In the genomic region with DNA sequence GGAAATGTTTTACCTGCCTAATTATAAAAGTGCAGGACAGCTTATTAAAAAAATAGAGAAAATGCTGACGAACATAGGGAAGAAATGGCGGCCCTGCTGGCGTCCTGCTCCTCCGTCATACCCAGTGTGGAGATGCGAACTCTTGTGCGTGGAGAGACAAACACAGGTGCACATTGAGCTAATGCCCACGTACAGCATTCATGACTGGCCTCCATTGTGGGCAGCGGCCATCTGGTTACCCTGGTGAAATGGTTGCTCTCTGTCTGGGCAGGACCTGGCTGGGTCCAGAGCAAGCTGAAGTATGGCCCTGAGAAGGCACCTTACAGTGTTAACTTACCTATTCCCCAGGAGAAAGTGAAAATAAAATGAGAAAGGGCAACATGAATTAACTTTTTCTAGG, we compare ENCODE assay signal across 38 cellular contexts. TPM values are rescaled to one million over a fixed set of nuclear protein-coding genes. Genes with fewer than 3 reads are reported as not detected.
"Had no signal": no experiment of that assay in that cellular context is flagged by ENCODE, and none has a peak within 500 bp of the region (broad histone marks: within the 10 kb centered on the region; RNA-seq: fewer than 3 reads in every experiment).

No MANE protein-coding gene starts in this region.

- H3K36me3 ChIP-seq: ascending aorta, brain microvascular endothelial cell, breast epithelium had no signal

- DNase-seq: activated B cell treated with CpG ODN at 0.5 μM for 24 hours; activated CD4-positive, alpha-beta memory T cell treated with anti-CD3 and anti-CD28 coated beads for 36 hours; activated CD4-positive, alpha-beta T cell treated with anti-CD3 and anti-CD28 coated beads for 4 hours; activated CD4-positive, alpha-beta T cell treated with anti-CD3 and anti-CD28 coated beads, Interleukin-2, amount 10 ng/mL, durations not matched to agents 24 days and 14 days; activated CD4-positive, alpha-beta T cell treated with anti-CD3 and anti-CD28 coated beads, Interleukin-2, amount 50 U/mL, for 1 hour; activated CD4-positive, alpha-beta T cell treated with anti-CD3 and anti-CD28 coated beads, Interleukin-2, amount 50 U/mL, for 4 hours; activated CD4-positive, CD25-positive, alpha-beta regulatory T cell treated with anti-CD3 and anti-CD28 coated beads, Interleukin-2, amount 50 U/mL, for 72 hours; activated CD8-positive, alpha-beta memory T cell treated with anti-CD3 and anti-CD28 coated beads, Interleukin-2, amount 50 U/mL, for 4 hours; activated CD8-positive, alpha-beta T cell treated with anti-CD3 and anti-CD28 coated beads for 36 hours; activated effector memory CD4-positive, alpha-beta T cell treated with Interleukin-2 at 50 U/mL for 16 hours; activated gamma-delta T cell; activated naive CD4-positive, alpha-beta T cell treated with anti-CD3 and anti-CD28 coated beads, Interleukin-2, amount 10 ng/mL, durations not matched to agents 7 days and 5 days; activated naive CD4-positive, alpha-beta T cell treated with Interleukin-2 at 50 U/mL for 16 hours; activated naive CD8-positive, alpha-beta T cell treated with anti-CD3 and anti-CD28 coated beads, Interleukin-2, amount 10 ng/mL, durations not matched to agents 7 days and 5 days; activated naive CD8-positive, alpha-beta T cell treated with anti-CD3 and anti-CD28 coated beads, Interleukin-2, amount 50 U/mL, for 24 hours; activated T-cell treated with anti-CD3 and anti-CD28 coated beads for 4 hours; activated T-cell treated with anti-CD3 and anti-CD28 coated beads, Interleukin-2, amount 50 U/mL, for 1 hour; activated T-cell treated with anti-CD3 and anti-CD28 coated beads, Interleukin-2, amount 50 U/mL, for 48 hours; amygdala; anterior cingulate cortex; brain microvascular endothelial cell; central memory CD4-positive, alpha-beta T cell; T-helper 1 cell; T-helper 2 cell; T-helper 9 cell had no signal

- H3K27me3 ChIP-seq: ascending aorta, brain microvascular endothelial cell had no signal

- H3K9me3 ChIP-seq: ascending aorta, breast epithelium had no signal

- H3K36me3 Mint-ChIP-seq: activated CD4-positive, alpha-beta memory T cell treated with anti-CD3 and anti-CD28 coated beads for 36 hours; activated naive CD4-positive, alpha-beta T cell treated with anti-CD3 and anti-CD28 coated beads, Interleukin-2, amount 10 ng/mL, durations not matched to agents 7 days and 5 days; activated naive CD4-positive, alpha-beta T cell treated with anti-CD3 and anti-CD28 coated beads, Interleukin-2, amount 50 U/mL, for 24 hours; activated naive CD8-positive, alpha-beta T cell; activated naive CD8-positive, alpha-beta T cell treated with anti-CD3 and anti-CD28 coated beads, Interleukin-2, amount 10 ng/mL, durations not matched to agents 7 days and 5 days had no signal

- H3K4me1 ChIP-seq: ascending aorta, breast epithelium had no signal

- H3K4me1 Mint-ChIP-seq: activated B cell treated with CpG ODN at 0.5 μM for 24 hours; activated CD4-positive, alpha-beta T cell treated with anti-CD3 and anti-CD28 coated beads, Interleukin-2, amount 10 ng/mL, durations not matched to agents 24 days and 14 days; activated naive CD4-positive, alpha-beta T cell treated with anti-CD3 and anti-CD28 coated beads, Interleukin-2, amount 10 ng/mL, durations not matched to agents 7 days and 5 days; activated naive CD4-positive, alpha-beta T cell treated with anti-CD3 and anti-CD28 coated beads, Interleukin-2, amount 50 U/mL, for 24 hours; activated naive CD8-positive, alpha-beta T cell treated with anti-CD3 and anti-CD28 coated beads, Interleukin-2, amount 10 ng/mL, durations not matched to agents 7 days and 5 days; activated naive CD8-positive, alpha-beta T cell treated with anti-CD3 and anti-CD28 coated beads, Interleukin-2, amount 50 U/mL, for 24 hours had no signal

- H3K9me3 Mint-ChIP-seq: activated B cell treated with CpG ODN at 0.5 μM for 24 hours; activated CD4-positive, alpha-beta memory T cell treated with anti-CD3 and anti-CD28 coated beads for 36 hours; activated CD4-positive, alpha-beta T cell treated with anti-CD3 and anti-CD28 coated beads, Interleukin-2, amount 10 ng/mL, durations not matched to agents 24 days and 14 days; activated CD8-positive, alpha-beta T cell treated with anti-CD3 and anti-CD28 coated beads for 36 hours; activated naive CD4-positive, alpha-beta T cell treated with anti-CD3 and anti-CD28 coated beads, Interleukin-2, amount 10 ng/mL, durations not matched to agents 7 days and 5 days; activated naive CD4-positive, alpha-beta T cell treated with anti-CD3 and anti-CD28 coated beads, Interleukin-2, amount 50 U/mL, for 24 hours; activated naive CD8-positive, alpha-beta T cell treated with anti-CD3 and anti-CD28 coated beads, Interleukin-2, amount 10 ng/mL, durations not matched to agents 7 days and 5 days; activated naive CD8-positive, alpha-beta T cell treated with anti-CD3 and anti-CD28 coated beads, Interleukin-2, amount 50 U/mL, for 24 hours; activated T-helper 2 cell treated with anti-CD3 and anti-CD28 coated beads, Interferon-gamma antibody, Interleukin-2, Interleukin-4, amounts not matched to agents 10 μg/mL and 5 μg/mL and 100 μg/mL, durations not matched to agents 14 hours and 24 hours and 36 hours; T-helper 1 cell treated with Interleukin-12 subunit alpha and Interleukin-12 subunit beta and Interleukin-4 antibody, amounts not matched to agents 30 μg/mL and 1 μg/mL, for 36 hours; T-helper 2 cell treated with Interferon-gamma antibody and Interleukin-4, amounts not matched to agents 5 μg/mL and 100 μg/mL, for 36 hours had no signal

- H3K4me3 Mint-ChIP-seq: activated B cell treated with CpG ODN at 0.5 μM for 24 hours; activated CD4-positive, alpha-beta memory T cell treated with anti-CD3 and anti-CD28 coated beads for 36 hours; activated CD4-positive, alpha-beta T cell treated with anti-CD3 and anti-CD28 coated beads, Interleukin-2, amount 10 ng/mL, durations not matched to agents 24 days and 14 days; activated CD8-positive, alpha-beta T cell treated with anti-CD3 and anti-CD28 coated beads for 36 hours; activated naive CD4-positive, alpha-beta T cell treated with anti-CD3 and anti-CD28 coated beads, Interleukin-2, amount 10 ng/mL, durations not matched to agents 7 days and 5 days; activated naive CD4-positive, alpha-beta T cell treated with anti-CD3 and anti-CD28 coated beads, Interleukin-2, amount 50 U/mL, for 24 hours; activated naive CD8-positive, alpha-beta T cell; activated naive CD8-positive, alpha-beta T cell treated with anti-CD3 and anti-CD28 coated beads, Interleukin-2, amount 10 ng/mL, durations not matched to agents 7 days and 5 days; activated naive CD8-positive, alpha-beta T cell treated with anti-CD3 and anti-CD28 coated beads, Interleukin-2, amount 50 U/mL, for 24 hours; T-helper 1 cell treated with Interleukin-12 subunit alpha and Interleukin-12 subunit beta and Interleukin-4 antibody, amounts not matched to agents 30 μg/mL and 1 μg/mL, for 36 hours; T-helper 2 cell treated with Interferon-gamma antibody and Interleukin-4, amounts not matched to agents 5 μg/mL and 100 μg/mL, for 36 hours had no signal

- FAIRE-seq: TTC549 had no signal

- H3K27ac Mint-ChIP-seq: activated B cell treated with CpG ODN at 0.5 μM for 24 hours; activated CD4-positive, alpha-beta memory T cell treated with anti-CD3 and anti-CD28 coated beads for 36 hours; activated CD4-positive, alpha-beta T cell treated with anti-CD3 and anti-CD28 coated beads, Interleukin-2, amount 10 ng/mL, durations not matched to agents 24 days and 14 days; activated CD8-positive, alpha-beta T cell treated with anti-CD3 and anti-CD28 coated beads for 36 hours; activated naive CD4-positive, alpha-beta T cell treated with anti-CD3 and anti-CD28 coated beads, Interleukin-2, amount 10 ng/mL, durations not matched to agents 7 days and 5 days; activated naive CD4-positive, alpha-beta T cell treated with anti-CD3 and anti-CD28 coated beads, Interleukin-2, amount 50 U/mL, for 24 hours; activated naive CD8-positive, alpha-beta T cell; activated naive CD8-positive, alpha-beta T cell treated with anti-CD3 and anti-CD28 coated beads, Interleukin-2, amount 10 ng/mL, durations not matched to agents 7 days and 5 days; activated naive CD8-positive, alpha-beta T cell treated with anti-CD3 and anti-CD28 coated beads, Interleukin-2, amount 50 U/mL, for 24 hours; activated T-helper 2 cell treated with anti-CD3 and anti-CD28 coated beads, Interferon-gamma antibody, Interleukin-2, Interleukin-4, amounts not matched to agents 10 μg/mL and 5 μg/mL and 100 μg/mL, durations not matched to agents 14 hours and 24 hours and 36 hours; T-helper 1 cell treated with Interleukin-12 subunit alpha and Interleukin-12 subunit beta and Interleukin-4 antibody, amounts not matched to agents 30 μg/mL and 1 μg/mL, for 36 hours; T-helper 2 cell treated with Interferon-gamma antibody and Interleukin-4, amounts not matched to agents 5 μg/mL and 100 μg/mL, for 36 hours had no signal

- H3K27ac ChIP-seq: ascending aorta, brain microvascular endothelial cell, breast epithelium, VCaP had no signal

- H3K4me3 ChIP-seq: ascending aorta, breast epithelium had no signal

- ATAC-seq: activated CD8-positive, alpha-beta T cell treated with anti-CD3 and anti-CD28 coated beads for 36 hours; activated naive CD8-positive, alpha-beta T cell treated with anti-CD3 and anti-CD28 coated beads, Interleukin-2, amount 50 U/mL, for 24 hours had no signal

- H3K27me3 Mint-ChIP-seq: activated CD4-positive, alpha-beta T cell treated with anti-CD3 and anti-CD28 coated beads, Interleukin-2, amount 10 ng/mL, durations not matched to agents 24 days and 14 days; activated naive CD4-positive, alpha-beta T cell treated with anti-CD3 and anti-CD28 coated beads, Interleukin-2, amount 50 U/mL, for 24 hours; activated naive CD8-positive, alpha-beta T cell treated with anti-CD3 and anti-CD28 coated beads, Interleukin-2, amount 50 U/mL, for 24 hours had no signal

RNA-seq across cellular contexts. Expression of gene ALLC, which starts 16.4 kb away (rescaled TPM):
- total RNA-seq: activated B cell treated with CpG ODN at 0.5 μM for 24 hours; activated CD4-positive, alpha-beta memory T cell treated with anti-CD3 and anti-CD28 coated beads for 36 hours; activated CD4-positive, alpha-beta T cell treated with anti-CD3 and anti-CD28 coated beads, Interleukin-2, amount 10 ng/mL, durations not matched to agents 24 days and 14 days; activated CD8-positive, alpha-beta memory T cell treated with anti-CD3 and anti-CD28 coated beads for 36 hours; activated CD8-positive, alpha-beta T cell treated with anti-CD3 and anti-CD28 coated beads for 36 hours; activated naive CD8-positive, alpha-beta T cell treated with anti-CD3 and anti-CD28 coated beads, Interleukin-2, amount 10 ng/mL, durations not matched to agents 7 days and 5 days; activated T-helper 2 cell treated with anti-CD3 and anti-CD28 coated beads, Interferon-gamma antibody, Interleukin-2, Interleukin-4, amounts not matched to agents 10 μg/mL and 5 μg/mL and 100 μg/mL, durations not matched to agents 14 hours and 24 hours and 36 hours; ascending aorta; cardiac septum; cerebellum had no signal

RNA-seq across cellular contexts. Expression of gene DCDC2C, which starts 28.9 kb away (rescaled TPM):
- total RNA-seq: activated B cell treated with CpG ODN at 0.5 μM for 24 hours; activated CD4-positive, alpha-beta memory T cell treated with anti-CD3 and anti-CD28 coated beads for 36 hours; activated CD4-positive, alpha-beta T cell treated with anti-CD3 and anti-CD28 coated beads, Interleukin-2, amount 10 ng/mL, durations not matched to agents 24 days and 14 days; activated CD8-positive, alpha-beta memory T cell treated with anti-CD3 and anti-CD28 coated beads for 36 hours; activated CD8-positive, alpha-beta T cell treated with anti-CD3 and anti-CD28 coated beads for 36 hours; activated naive CD8-positive, alpha-beta T cell treated with anti-CD3 and anti-CD28 coated beads, Interleukin-2, amount 10 ng/mL, durations not matched to agents 7 days and 5 days; activated T-helper 2 cell treated with anti-CD3 and anti-CD28 coated beads, Interferon-gamma antibody, Interleukin-2, Interleukin-4, amounts not matched to agents 10 μg/mL and 5 μg/mL and 100 μg/mL, durations not matched to agents 14 hours and 24 hours and 36 hours; cardiac septum; cerebellum had no signal
- polyA plus RNA-seq: adipose tissue had no signal
